In the genomic region with DNA sequence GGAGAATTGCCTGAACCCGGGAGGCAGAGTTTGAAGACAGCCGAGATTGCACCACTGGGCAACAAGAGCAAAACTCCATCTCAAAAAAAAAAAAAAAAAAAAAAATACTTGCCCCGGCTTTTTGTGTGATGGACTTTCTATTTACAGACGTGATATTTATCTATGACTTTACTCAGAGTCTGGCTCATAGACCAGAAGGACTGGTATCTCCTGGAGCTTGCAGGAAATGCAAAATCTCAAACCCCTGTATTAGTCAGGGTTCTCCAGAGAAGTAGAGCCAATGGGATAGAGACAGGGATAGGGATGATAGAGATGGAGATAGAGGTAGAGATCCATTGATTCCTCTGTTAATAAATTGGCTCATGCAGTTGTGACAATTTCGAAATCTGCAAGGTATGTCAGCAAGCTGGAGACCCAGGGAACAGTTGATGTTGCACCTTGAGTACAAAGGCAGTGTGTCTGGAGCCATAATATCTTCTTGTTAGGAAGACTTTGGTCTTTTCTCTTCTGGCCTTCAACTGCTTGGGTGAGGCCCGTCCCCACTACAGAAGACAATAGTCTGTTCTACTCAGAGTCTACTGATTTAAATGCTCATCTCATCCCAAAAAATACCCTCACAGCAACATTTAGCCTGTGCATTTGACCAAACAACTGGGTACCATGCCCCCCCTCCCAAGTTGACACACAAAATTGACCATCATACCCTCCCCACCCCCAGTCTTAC, we compare ENCODE assay signal across 27 cellular contexts.
"Had no signal": no experiment of that assay in that cellular context is flagged by ENCODE, and none has a peak within 500 bp of the region (broad histone marks: within the 10 kb centered on the region; RNA-seq: fewer than 3 reads in every experiment).

No MANE protein-coding gene starts in this region.

- H3K36me3 ChIP-seq: adrenal gland, breast epithelium, Peyer's patch had no signal

- H3K27ac ChIP-seq: adrenal gland, breast epithelium, coronary artery, Peyer's patch had no signal

- H3K4me1 ChIP-seq: breast epithelium had no signal

- H3K9me3 ChIP-seq: adrenal gland, breast epithelium, Peyer's patch had no signal

- H3K27me3 ChIP-seq: adrenal gland, breast epithelium, Peyer's patch had no signal

- ATAC-seq: activated CD4-positive, CD25-positive, alpha-beta regulatory T cell treated with anti-CD3 and anti-CD28 coated beads, Interleukin-2, amount 50 U/mL, for 24 hours; activated CD8-positive, alpha-beta T cell treated with anti-CD3 and anti-CD28 coated beads for 36 hours; activated T-cell treated with anti-CD3 and anti-CD28 coated beads, Interleukin-2, amount 50 U/mL, for 72 hours; T-cell had no signal

- DNase-seq: activated CD4-positive, alpha-beta T cell treated with anti-CD3 and anti-CD28 coated beads for 4 hours; activated CD8-positive, alpha-beta memory T cell treated with anti-CD3 and anti-CD28 coated beads, Interleukin-2, amount 50 U/mL, for 4 hours; activated CD8-positive, alpha-beta T cell treated with anti-CD3 and anti-CD28 coated beads for 36 hours; activated naive CD4-positive, alpha-beta T cell treated with anti-CD3 and anti-CD28 coated beads, Interleukin-2, amount 50 U/mL, for 16 hours; activated naive CD8-positive, alpha-beta T cell treated with anti-CD3 and anti-CD28 coated beads, Interleukin-2, amount 10 ng/mL, durations not matched to agents 7 days and 5 days; activated T-cell treated with anti-CD3 and anti-CD28 coated beads, Interleukin-2, amount 50 U/mL, for 72 hours; adrenal gland; aorta; central memory CD4-positive, alpha-beta T cell; Kasumi-1; NCI-H1048; NCI-H1417; NCI-H1930; NCI-H2171; NCI-H2227 treated with DMSO at 0.1 percent for 48 hours; NCI-H446 treated with DMSO at 0.1 percent for 48 hours; NCI-H526 treated with DMSO at 0.1 percent for 48 hours; NCI-H82; NK-92 treated with Interleukin-12 subunit alpha and Interleukin-12 subunit beta, amount 100 ng/mL, for 24 hours; OCI-M1; Peyer's patch; SHP77; T-cell; T-helper 2 cell had no signal

- H3K4me3 ChIP-seq: adrenal gland, breast epithelium, coronary artery, Peyer's patch had no signal
